In the genomic region with DNA sequence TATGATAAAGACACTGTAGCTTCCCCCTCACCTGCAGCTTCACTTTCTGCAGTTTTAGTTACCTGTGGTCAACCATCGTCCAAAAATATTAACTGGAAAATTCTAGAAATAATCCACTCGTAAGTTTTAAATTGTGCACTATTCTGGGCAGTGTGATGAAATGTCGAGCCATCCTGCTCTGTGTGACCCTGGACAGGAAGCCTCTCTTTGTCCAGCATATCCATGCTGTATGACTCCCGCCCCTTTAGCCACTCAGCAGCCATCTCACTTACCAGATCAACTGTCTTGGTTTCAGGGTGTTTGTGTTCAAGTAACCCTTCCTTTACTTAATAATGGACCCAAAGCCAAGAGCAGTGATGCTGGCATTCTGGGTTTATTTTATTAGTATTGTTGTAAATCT, we compare ENCODE assay signal across 26 cellular contexts.
"Had no signal": no experiment of that assay in that cellular context is flagged by ENCODE, and none has a peak within 500 bp of the region (broad histone marks: within the 10 kb centered on the region; RNA-seq: fewer than 3 reads in every experiment).

No MANE protein-coding gene starts in this region.

- H3K9me3 Mint-ChIP-seq: activated CD4-positive, alpha-beta memory T cell treated with anti-CD3 and anti-CD28 coated beads for 36 hours; activated CD4-positive, alpha-beta T cell treated with anti-CD3 and anti-CD28 coated beads, Interleukin-2, amount 10 ng/mL, durations not matched to agents 24 days and 14 days; activated T-cell treated with anti-CD3 and anti-CD28 coated beads, Interleukin-2, amount 50 U/mL, for 4 hours; activated T-helper 17 cell treated with anti-CD3 and anti-CD28 coated beads, Interleukin-2, amount 50 U/mL, for 72 hours; central memory CD8-positive, alpha-beta T cell; dendritic cell treated with granulocyte-macrophage colony-stimulating factor and Interleukin-4, amounts not matched to agents 40 ng/mL and 50 ng/mL, for 4 days had no signal

- FAIRE-seq: bronchial epithelial cell, endometrium, endothelial cell of umbilical vein had no signal

- DNase-seq: activated CD4-positive, alpha-beta memory T cell treated with anti-CD3 and anti-CD28 coated beads for 36 hours; activated CD4-positive, alpha-beta T cell treated with anti-CD3 and anti-CD28 coated beads for 36 hours; activated CD4-positive, alpha-beta T cell treated with anti-CD3 and anti-CD28 coated beads, Interleukin-2, amount 10 ng/mL, durations not matched to agents 24 days and 14 days; activated CD4-positive, CD25-positive, alpha-beta regulatory T cell; activated CD4-positive, CD25-positive, alpha-beta regulatory T cell treated with anti-CD3 and anti-CD28 coated beads, Interleukin-2, amount 50 U/mL, for 72 hours; activated effector memory CD4-positive, alpha-beta T cell treated with Interleukin-2 at 50 U/mL for 16 hours; activated gamma-delta T cell treated with Interleukin-2 at 50 U/mL for 16 hours; activated naive CD4-positive, alpha-beta T cell treated with anti-CD3 and anti-CD28 coated beads, Interleukin-2, amount 50 U/mL, for 16 hours; activated naive CD4-positive, alpha-beta T cell treated with Interleukin-2 at 50 U/mL for 16 hours; activated T-cell treated with anti-CD3 and anti-CD28 coated beads, Interleukin-2, amount 50 U/mL, for 4 hours; amniotic stem cell; anterior cingulate cortex; brain microvascular endothelial cell; effector CD8-positive, alpha-beta T cell; esophagus squamous epithelium; foreskin melanocyte; T-helper 2 cell had no signal

- H3K9me3 ChIP-seq: esophagus squamous epithelium, gastroesophageal sphincter had no signal

- H3K27me3 ChIP-seq: brain microvascular endothelial cell, esophagus squamous epithelium, gastroesophageal sphincter had no signal

- H3K4me3 Mint-ChIP-seq: activated CD4-positive, alpha-beta memory T cell treated with anti-CD3 and anti-CD28 coated beads for 36 hours; activated CD4-positive, alpha-beta T cell treated with anti-CD3 and anti-CD28 coated beads for 36 hours; activated CD4-positive, alpha-beta T cell treated with anti-CD3 and anti-CD28 coated beads, Interleukin-2, amount 10 ng/mL, durations not matched to agents 24 days and 14 days; activated naive CD8-positive, alpha-beta T cell; activated T-cell treated with anti-CD3 and anti-CD28 coated beads, Interleukin-2, amount 50 U/mL, for 4 hours; activated T-helper 17 cell treated with anti-CD3 and anti-CD28 coated beads, Interleukin-2, amount 50 U/mL, for 72 hours; central memory CD8-positive, alpha-beta T cell; dendritic cell treated with granulocyte-macrophage colony-stimulating factor and Interleukin-4, amounts not matched to agents 40 ng/mL and 50 ng/mL, for 4 days had no signal

- H3K36me3 ChIP-seq: brain microvascular endothelial cell had no signal

- H3K27ac Mint-ChIP-seq: activated CD4-positive, alpha-beta memory T cell treated with anti-CD3 and anti-CD28 coated beads for 36 hours; activated CD4-positive, alpha-beta T cell treated with anti-CD3 and anti-CD28 coated beads for 36 hours; activated CD4-positive, alpha-beta T cell treated with anti-CD3 and anti-CD28 coated beads, Interleukin-2, amount 10 ng/mL, durations not matched to agents 24 days and 14 days; activated naive CD8-positive, alpha-beta T cell; activated T-helper 17 cell treated with anti-CD3 and anti-CD28 coated beads, Interleukin-2, amount 50 U/mL, for 72 hours; dendritic cell treated with granulocyte-macrophage colony-stimulating factor and Interleukin-4, amounts not matched to agents 40 ng/mL and 50 ng/mL, for 4 days had no signal

- H3K4me1 Mint-ChIP-seq: central memory CD8-positive, alpha-beta T cell had no signal

- H3K4me3 ChIP-seq: coronary artery, esophagus squamous epithelium, gastroesophageal sphincter had no signal

- H3K27ac ChIP-seq: brain microvascular endothelial cell, coronary artery, esophagus squamous epithelium, gastroesophageal sphincter had no signal

- ATAC-seq: activated CD4-positive, alpha-beta T cell treated with anti-CD3 and anti-CD28 coated beads for 36 hours; activated T-cell treated with anti-CD3 and anti-CD28 coated beads, Interleukin-2, amount 50 U/mL, for 4 hours; activated T-helper 17 cell treated with anti-CD3 and anti-CD28 coated beads, Interleukin-2, amount 50 U/mL, for 72 hours; gastroesophageal sphincter had no signal

- H3K27me3 Mint-ChIP-seq: activated CD4-positive, alpha-beta memory T cell treated with anti-CD3 and anti-CD28 coated beads for 36 hours; activated CD4-positive, alpha-beta T cell treated with anti-CD3 and anti-CD28 coated beads for 36 hours; activated CD4-positive, alpha-beta T cell treated with anti-CD3 and anti-CD28 coated beads, Interleukin-2, amount 10 ng/mL, durations not matched to agents 24 days and 14 days; activated naive CD8-positive, alpha-beta T cell; activated T-helper 17 cell treated with anti-CD3 and anti-CD28 coated beads, Interleukin-2, amount 50 U/mL, for 72 hours; central memory CD8-positive, alpha-beta T cell; dendritic cell treated with granulocyte-macrophage colony-stimulating factor and Interleukin-4, amounts not matched to agents 40 ng/mL and 50 ng/mL, for 4 days had no signal
